Comparison of ENCODE assay signal across 26 cellular contexts in the genomic region with DNA sequence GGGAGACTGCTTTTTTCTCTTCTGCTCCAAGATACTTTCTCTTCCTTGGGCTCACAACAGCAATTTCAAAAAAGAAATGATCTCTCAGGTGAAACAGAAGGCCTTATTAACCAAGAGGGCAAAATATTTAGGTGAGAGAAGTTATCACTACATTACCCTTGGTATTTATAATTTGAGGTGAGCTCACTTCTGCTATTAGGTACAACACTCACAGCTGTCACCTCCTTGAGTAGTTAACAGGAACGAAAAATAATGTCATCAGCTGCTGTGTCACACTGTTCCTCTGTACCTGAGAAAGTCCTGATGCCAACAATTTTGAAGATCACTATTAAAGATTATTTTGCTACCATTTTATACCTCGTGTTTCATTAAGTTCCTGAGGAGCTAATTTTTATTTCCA.
A peak's percentile ranks its signal among the peaks of the same experiment; 100 is the strongest.
DNase-seq lines count a peak whose midpoint lies in the region; ATAC-seq, FAIRE-seq and TF ChIP-seq lines count a peak whose summit lies in the region.
"Had no signal": no experiment of that assay in that cellular context is flagged by ENCODE, and none has a peak within 500 bp of the region (broad histone marks: within the 10 kb centered on the region; RNA-seq: fewer than 3 reads in every experiment).

No MANE protein-coding gene starts in this region.

- no peaks in the 10 kb centered on the region for H3K27me3 Mint-ChIP-seq in nephron progenitor cell (ENCODE audit: low read depth, poor library complexity)
- H3K27me3 Mint-ChIP-seq: B cell; CD4-positive, alpha-beta T cell had no signal

- ATAC-seq in HG02885 (IDR thresholded peaks at IDR 0.05; ENCODE audit: poor library complexity, unreplicated experiment), result peak; percentile 60
- ATAC-seq: A549; CD8-positive, alpha-beta T cell had no signal

- no peaks in the 10 kb centered on the region for H3K36me3 Mint-ChIP-seq in nephron progenitor cell (ENCODE audit: low read depth)
- H3K36me3 Mint-ChIP-seq: CD8-positive, alpha-beta T cell had no signal

- no peak overlapping the region for H2AFZ ChIP-seq in Karpas-422 (ENCODE audit: low read length)

- no peaks in the 10 kb centered on the region for H4K20me1 ChIP-seq in Karpas-422 (ENCODE audit: insufficient read depth, low read depth, low read length)
- H4K20me1 ChIP-seq: BLaER1 treated with 17β-estradiol and CSF1 and Interleukin-3, amounts not matched to agents 10 nM and 100 nM had no signal

- no peaks in the 10 kb centered on the region for H3K4me1 ChIP-seq in Karpas-422 (ENCODE audit: low read length)
- H3K4me1 ChIP-seq: A549, Caco-2 had no signal

- peaks cover 5% of the 10 kb centered on the region for H3K4me1 Mint-ChIP-seq in nephron progenitor cell
- H3K4me1 Mint-ChIP-seq: B cell had no signal

- FAIRE-seq in D721Med (lab: Jason Lieb, UNC), result peak; percentile 56
- FAIRE-seq: A549, G401.6, GM12892, GM18507, GM19239 had no signal

- no peak overlapping the region for H3K4me2 ChIP-seq in Karpas-422 (ENCODE audit: low read depth, low read length, poor library complexity, severe bottlenecking)
- H3K4me2 ChIP-seq: A549; BLaER1 treated with 17β-estradiol and CSF1 and Interleukin-3, amounts not matched to agents 10 nM and 100 nM had no signal

- no peak overlapping the region for H3K4me3 Mint-ChIP-seq in nephron progenitor cell
- H3K4me3 Mint-ChIP-seq: B cell; CD4-positive, alpha-beta T cell; CD8-positive, alpha-beta T cell had no signal

- H3K4me3 ChIP-seq in GM12865 (ENCODE audit: low read depth, low read length) (peak overlapping the region; percentile 34), Karpas-422 (ENCODE audit: low read length) (no peak overlapping the region)
- H3K4me3 ChIP-seq: A549; BLaER1 treated with 17β-estradiol and CSF1 and Interleukin-3, amounts not matched to agents 10 nM and 100 nM had no signal

- TF ChIP-seq CTCF in D721Med (IDR thresholded peaks at IDR 0.05; ENCODE audit: insufficient read depth, missing control alignments) (no peak), GM12865 (IDR thresholded peaks at IDR 0.05; ENCODE audit: insufficient read depth, low read depth, low read length, missing control alignments) (no peak), nephron progenitor cell (IDR thresholded peaks at IDR 0.05) (no peak)

- no peak overlapping the region for H3K9ac ChIP-seq in Karpas-422 (ENCODE audit: low read length)
- H3K9ac ChIP-seq: BLaER1 treated with 17β-estradiol and CSF1 and Interleukin-3, amounts not matched to agents 10 nM and 100 nM had no signal

- H3K27ac ChIP-seq in Karpas-422 (ENCODE audit: low read length), result no peak overlapping the region
- H3K27ac ChIP-seq: 22Rv1; A549; BLaER1 treated with 17β-estradiol and CSF1 and Interleukin-3, amounts not matched to agents 10 nM and 100 nM; C4-2B had no signal

- H3K9me2 ChIP-seq in Karpas-422 (replicated peaks; ENCODE audit: insufficient read depth, low read length), result no peaks in the 10 kb centered on the region

- no peaks in the 10 kb centered on the region for H3K9me3 ChIP-seq in Karpas-422 (ENCODE audit: low read length)
- H3K9me3 ChIP-seq: A549; BLaER1 treated with 17β-estradiol and CSF1 and Interleukin-3, amounts not matched to agents 10 nM and 100 nM; Caco-2 had no signal

- H3K27me3 ChIP-seq in Karpas-422 (ENCODE audit: low read length), result no peaks in the 10 kb centered on the region
- H3K27me3 ChIP-seq: BLaER1 treated with 17β-estradiol and CSF1 and Interleukin-3, amounts not matched to agents 10 nM and 100 nM had no signal

- DNase-seq in D721Med (ENCODE audit: insufficient read length, low spot score) (no peak), GM12865 (ENCODE audit: low read depth) (no peak), NCI-H82 treated with DMSO at 0.1 percent for 48 hours (lab: John Stamatoyannopoulos, UW; ENCODE audit: unreplicated experiment) (peak; percentile 50), Karpas-422 (no peak), DMS53 (lab: John Stamatoyannopoulos, UW) (no peak), nephron progenitor cell (no peak)
- DNase-seq in activated effector memory CD4-positive, alpha-beta T cell treated with anti-CD3 and anti-CD28 coated beads, Interleukin-2, amount 50 U/mL, for 16 hours, result no peak
- DNase-seq: AML-193; Caco-2; Calu3; CD4-positive, alpha-beta T cell; CD8-positive, alpha-beta T cell; DMS 273 treated with DMSO at 0.1 percent for 48 hours; DMS153; DMS79 treated with DMSO at 0.1 percent for 48 hours; GF-D8 had no signal

- H3K79me2 ChIP-seq in Karpas-422 (ENCODE audit: low read length), result no peaks in the 10 kb centered on the region

- H3K9me3 Mint-ChIP-seq in nephron progenitor cell, result no peaks in the 10 kb centered on the region
- H3K9me3 Mint-ChIP-seq: CD4-positive, alpha-beta T cell had no signal

- H3K36me3 ChIP-seq in Karpas-422 (ENCODE audit: insufficient read depth, low read length), result no peaks in the 10 kb centered on the region
- H3K36me3 ChIP-seq: BLaER1 treated with 17β-estradiol and CSF1 and Interleukin-3, amounts not matched to agents 10 nM and 100 nM had no signal

- no peak overlapping the region for H3K27ac Mint-ChIP-seq in nephron progenitor cell
- H3K27ac Mint-ChIP-seq: B cell; CD4-positive, alpha-beta T cell; CD8-positive, alpha-beta T cell had no signal
